25 cellular contexts compared by ENCODE assay signal in the genomic region with DNA sequence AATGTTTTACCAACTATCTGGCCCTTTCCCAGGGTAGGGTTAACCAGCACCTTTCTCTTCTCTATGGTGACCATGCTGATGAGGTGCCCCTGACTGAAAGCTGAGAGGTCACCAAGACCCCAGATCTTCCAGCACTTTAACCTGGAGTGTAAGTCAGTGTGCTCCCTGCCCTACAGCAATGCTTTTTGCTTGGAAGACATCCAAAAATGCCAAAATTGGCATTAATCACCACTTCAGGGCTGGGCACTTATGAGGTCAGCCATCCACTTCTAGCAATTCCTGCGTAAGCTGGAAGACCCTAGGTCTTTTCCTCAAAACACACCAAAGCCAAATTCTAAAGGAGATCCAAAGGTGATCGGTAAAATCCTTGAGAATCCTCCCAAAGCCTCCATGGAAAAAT.
"Had no signal": no experiment of that assay in that cellular context is flagged by ENCODE, and none has a peak within 500 bp of the region (broad histone marks: within the 10 kb centered on the region; RNA-seq: fewer than 3 reads in every experiment).

No MANE protein-coding gene starts in this region.

- H3K9me3 ChIP-seq: Peyer's patch, SJSA1 had no signal

- H3K36me3 ChIP-seq: Peyer's patch, SJSA1 had no signal

- H3K9me3 Mint-ChIP-seq: T-cell; T-helper 1 cell treated with Interleukin-12 subunit alpha and Interleukin-12 subunit beta and Interleukin-4 antibody, amounts not matched to agents 30 μg/mL and 1 μg/mL, for 36 hours had no signal

- H3K27me3 ChIP-seq: Peyer's patch, SJSA1 had no signal

- H3K4me1 Mint-ChIP-seq: T-cell had no signal

- H3K4me2 ChIP-seq: PC-9 had no signal

- H3K27ac Mint-ChIP-seq: T-cell; T-helper 1 cell treated with Interleukin-12 subunit alpha and Interleukin-12 subunit beta and Interleukin-4 antibody, amounts not matched to agents 30 μg/mL and 1 μg/mL, for 36 hours had no signal

- H3K27ac ChIP-seq: PC-9, Peyer's patch, SJSA1, SK-N-MC had no signal

- H3K4me3 Mint-ChIP-seq: T-cell; T-helper 1 cell treated with Interleukin-12 subunit alpha and Interleukin-12 subunit beta and Interleukin-4 antibody, amounts not matched to agents 30 μg/mL and 1 μg/mL, for 36 hours had no signal

- H3K4me3 ChIP-seq: PC-9, Peyer's patch, SJSA1, SK-N-MC had no signal

- DNase-seq: IMR-90; Karpas-422; KG1; MM.1S; NCI-H1092 treated with DMSO at 0.1 percent for 48 hours; NCI-H1417 treated with DMSO at 0.1 percent for 48 hours; NCI-H146; NCI-H1694 treated with DMSO at 0.1 percent for 48 hours; NCI-H1930; NCI-H2081; NCI-H2107; NCI-H2227 treated with DMSO at 0.1 percent for 48 hours; NCI-H524; NCI-H526 treated with DMSO at 0.1 percent for 48 hours; NCI-H748 treated with DMSO at 0.1 percent for 48 hours; NK-92 treated with Interleukin-12 subunit alpha and Interleukin-12 subunit beta, amount 100 ng/mL, for 24 hours; PC-9; Peyer's patch; Right ventricle myocardium superior; SIG-M5; SW 1271; T-cell had no signal

- H2AFZ ChIP-seq: PC-9 had no signal

- ATAC-seq: T-cell had no signal

- H3K4me1 ChIP-seq: SJSA1 had no signal

- H3K36me3 Mint-ChIP-seq: T-cell had no signal
